1 cellular context compared by ENCODE assay signal in genomic region chr5:74953961-74954720, GRCh38.
TF ChIP-seq lines count a peak whose summit lies in the region.

No MANE protein-coding gene starts in this region.

TF ChIP-seq in HepG2, 621 proteins besides CTCF, POLR2A, EP300 and RAD21 (continued from another document and continues in another):
- TF ChIP-seq SAFB2 (CRISPR knock-in tag; IDR thresholded peaks at IDR 0.05; ENCODE audit: borderline replicate concordance, low read depth): 0 out of 2 replicates have a peak, but pooled peaks have one; percentile 48
- TF ChIP-seq SOX6 (IDR thresholded peaks at IDR 0.05): no peak
- TF ChIP-seq SOX6 (CRISPR knock-in tag; IDR thresholded peaks at IDR 0.05): peak; percentile 84
- no peak for TF ChIP-seq LBX2 (CRISPR knock-in tag; IDR thresholded peaks at IDR 0.05; ENCODE audit: borderline replicate concordance)
- 0 out of 2 replicates have a peak, but pooled peaks have one; percentile 31 for TF ChIP-seq HINFP (CRISPR knock-in tag; IDR thresholded peaks at IDR 0.05; ENCODE audit: low read depth)
- TF ChIP-seq TCF12 (IDR thresholded peaks at IDR 0.05): no peak
- no peak for TF ChIP-seq TCF12 (CRISPR knock-in tag; IDR thresholded peaks at IDR 0.05)
- no peak for TF ChIP-seq ATF5 (CRISPR knock-in tag; IDR thresholded peaks at IDR 0.05; ENCODE audit: low read depth)
- peak; percentile 92; the same call in 1 of the 2 replicates for TF ChIP-seq HMG20A (CRISPR knock-in tag; IDR thresholded peaks at IDR 0.05; ENCODE audit: borderline replicate concordance)
- TF ChIP-seq ZNF788 (CRISPR knock-in tag; IDR thresholded peaks at IDR 0.05; ENCODE audit: borderline replicate concordance): peak; percentile 71; the same call in 1 of the 2 replicates
- no peak for TF ChIP-seq ZNF589 (CRISPR knock-in tag; conservative IDR thresholded peaks at IDR 0.05)
- TF ChIP-seq ZFP41 (CRISPR knock-in tag; IDR thresholded peaks at IDR 0.05; ENCODE audit: borderline replicate concordance): no peak
- TF ChIP-seq GATAD2A (CRISPR knock-in tag; IDR thresholded peaks at IDR 0.05): peak; percentile 90
- TF ChIP-seq ELF3 (CRISPR knock-in tag; IDR thresholded peaks at IDR 0.05): peak; percentile 97
- no peak for TF ChIP-seq ELF4 (CRISPR knock-in tag; IDR thresholded peaks at IDR 0.05; ENCODE audit: borderline replicate concordance)
- TF ChIP-seq PHF21A (CRISPR knock-in tag; IDR thresholded peaks at IDR 0.05): peak; percentile 73
- TF ChIP-seq NFKBIZ (CRISPR knock-in tag; IDR thresholded peaks at IDR 0.05): 0 out of 2 replicates have a peak, but pooled peaks have one; percentile 68
- 0 out of 2 replicates have a peak, but pooled peaks have one; percentile 6 for TF ChIP-seq ONECUT2 (CRISPR knock-in tag; IDR thresholded peaks at IDR 0.05)
- no peak for TF ChIP-seq BHLHE40 (IDR thresholded peaks at IDR 0.05; ENCODE audit: low read length)
- TF ChIP-seq BRD4 (CRISPR knock-in tag; IDR thresholded peaks at IDR 0.05): 0 out of 2 replicates have a peak, but pooled peaks have one; percentile 56
- TF ChIP-seq ZNF777 (CRISPR knock-in tag; IDR thresholded peaks at IDR 0.05): no peak
- TF ChIP-seq TEAD3 (CRISPR knock-in tag; optimal IDR thresholded peaks at IDR 0.05; ENCODE audit: borderline replicate concordance): peak; percentile 93
- TF ChIP-seq ZNF280D (CRISPR knock-in tag; IDR thresholded peaks at IDR 0.05): peak; percentile 82
- peak; percentile 74; the same call in 1 of the 2 replicates for TF ChIP-seq IKZF5 (CRISPR knock-in tag; IDR thresholded peaks at IDR 0.05)
- TF ChIP-seq ZNF747 (CRISPR knock-in tag; IDR thresholded peaks at IDR 0.05; ENCODE audit: borderline replicate concordance): 0 out of 2 replicates have a peak, but pooled peaks have one; percentile 41
- no peak for TF ChIP-seq ZNF34 (CRISPR knock-in tag; IDR thresholded peaks at IDR 0.05; ENCODE audit: borderline replicate concordance)
- TF ChIP-seq ZSCAN31 (CRISPR knock-in tag; IDR thresholded peaks at IDR 0.05; ENCODE audit: low read depth): peak; percentile 45; the same call in 1 of the 2 replicates
- TF ChIP-seq ZSCAN5A (CRISPR knock-in tag; IDR thresholded peaks at IDR 0.05; ENCODE audit: borderline replicate concordance): peak; percentile 38; the same call in 1 of the 2 replicates
- peak; percentile 92 for TF ChIP-seq ARID3A (IDR thresholded peaks at IDR 0.05; ENCODE audit: low read depth, low read length)
- TF ChIP-seq ZNF232 (CRISPR knock-in tag; IDR thresholded peaks at IDR 0.05; ENCODE audit: borderline replicate concordance): peak; percentile 64; the same call in 1 of the 2 replicates
- no peak for TF ChIP-seq ZNF572 (CRISPR knock-in tag; IDR thresholded peaks at IDR 0.05)
- peak; percentile 88 for TF ChIP-seq HNF1B (CRISPR knock-in tag; IDR thresholded peaks at IDR 0.05)
- TF ChIP-seq ZNF766 (CRISPR knock-in tag; IDR thresholded peaks at IDR 0.05; ENCODE audit: borderline replicate concordance): no peak
- TF ChIP-seq UBTF (CRISPR knock-in tag; IDR thresholded peaks at IDR 0.05): peak; percentile 48
- no peak for TF ChIP-seq NR2C2 (CRISPR knock-in tag; IDR thresholded peaks at IDR 0.05; ENCODE audit: borderline replicate concordance)
- no peak for TF ChIP-seq ZNF775 (CRISPR knock-in tag; IDR thresholded peaks at IDR 0.05; ENCODE audit: borderline replicate concordance)
- peak; percentile 88 for TF ChIP-seq TCF7 (IDR thresholded peaks at IDR 0.05; ENCODE audit: low read depth)
- TF ChIP-seq NKX3-1 (CRISPR knock-in tag; IDR thresholded peaks at IDR 0.05): no peak
- no peak for TF ChIP-seq ZNF3 (CRISPR knock-in tag; IDR thresholded peaks at IDR 0.05)
- peak; percentile 28; the same call in 1 of the 2 replicates for TF ChIP-seq PHF8 (CRISPR knock-in tag; IDR thresholded peaks at IDR 0.05)
- peak; percentile 31; the same call in 1 of the 2 replicates for TF ChIP-seq TBX3 (IDR thresholded peaks at IDR 0.05; ENCODE audit: borderline replicate concordance)
- TF ChIP-seq RFX3 (CRISPR knock-in tag; IDR thresholded peaks at IDR 0.05): no peak
- TF ChIP-seq ZNF326 (CRISPR knock-in tag; IDR thresholded peaks at IDR 0.05; ENCODE audit: borderline replicate concordance): no peak
- TF ChIP-seq ZNF609 (CRISPR knock-in tag; IDR thresholded peaks at IDR 0.05; ENCODE audit: borderline replicate concordance): peak; percentile 81
- peak; percentile 49; the same call in 1 of the 2 replicates for TF ChIP-seq MTA1 (CRISPR knock-in tag; IDR thresholded peaks at IDR 0.05; ENCODE audit: borderline replicate concordance)
